Comparison of ENCODE assay signal across 21 cellular contexts in genomic region chrX:149453911-149454820, GRCh38. TPM values are rescaled to one million over a fixed set of nuclear protein-coding genes. Genes with fewer than 3 reads are reported as not detected.
DNase-seq lines count a peak whose midpoint lies in the region; ATAC-seq and TF ChIP-seq lines count a peak whose summit lies in the region.
"Had no signal": no experiment of that assay in that cellular context is flagged by ENCODE, and none has a peak within 500 bp of the region (broad histone marks: within the 10 kb centered on the region; RNA-seq: fewer than 3 reads in every experiment).

No MANE protein-coding gene starts in this region.

- no peak for TF ChIP-seq POLR2A in GM18505 (IDR thresholded peaks at IDR 0.05; ENCODE audit: borderline replicate concordance, extremely low read depth, insufficient read depth, insufficient read length)

- DNase-seq in DMS 273 treated with DMSO at 0.1 percent for 48 hours (lab: John Stamatoyannopoulos, UW) (peak; percentile 95), HFF-Myc (ENCODE audit: extremely low read depth, low read depth) (peak; percentile 14), RPMI7951 (ENCODE audit: low read depth) (peak; percentile 3), inferior parietal cortex (ENCODE audit: extremely low spot score) (peak; percentile 12), GM19238 (ENCODE audit: insufficient read length, low spot score) (no peak)
- DNase-seq: activated CD4-positive, alpha-beta T cell treated with anti-CD3 and anti-CD28 coated beads for 4 hours; CD4-positive, alpha-beta T cell; DMS79; effector memory CD4-positive, alpha-beta T cell; IMR-90; left ventricle myocardium inferior; MG63; NCI-H2029 treated with DMSO at 0.1 percent for 48 hours; NCI-H526; posterior cingulate gyrus; SHP77 treated with DMSO at 0.1 percent for 48 hours; stimulated activated naive B cell treated with anti-CD40 and anti-IgM and Interleukin-4, amounts not matched to agents 10 μg/mL and 1 μg/mL and 100 μg/mL, for 72 hours had no signal

- ATAC-seq in GM18511 (IDR thresholded peaks at IDR 0.05; ENCODE audit: unreplicated experiment) (no peak), GM18505 (IDR thresholded peaks at IDR 0.05; ENCODE audit: unreplicated experiment) (no peak), HG02678 (IDR thresholded peaks at IDR 0.05; ENCODE audit: unreplicated experiment) (no peak)
- ATAC-seq: sciatic nerve; stimulated activated naive B cell treated with anti-CD40 and anti-IgM and Interleukin-4, amounts not matched to agents 10 μg/mL and 1 μg/mL and 100 μg/mL, for 72 hours had no signal

- TF ChIP-seq CTCF in HFF-Myc (IDR thresholded peaks at IDR 0.05; ENCODE audit: low read depth, low read length, missing control alignments) = no peak

- H3K4me3 ChIP-seq in HFF-Myc (replicated peaks; ENCODE audit: low read depth, low read length) = no peak overlapping the region
- H3K4me3 ChIP-seq: left ventricle myocardium inferior, MG63 had no signal

RNA-seq across cellular contexts. Expression of gene IDS, which starts 50.9 kb away (rescaled TPM):
- 37.1 and 38.1 TPM in 2 replicates for total RNA-seq in RPMI7951 (2014; rRNA removed; shearing (Covaris generic))
